Comparison of ENCODE assay signal across 8 cellular contexts in genomic region chr7:131897016-131897789, GRCh38.
DNase-seq lines count a peak whose midpoint lies in the region; ATAC-seq and TF ChIP-seq lines count a peak whose summit lies in the region.

No MANE protein-coding gene starts in this region.

- DNase-seq in NCI-H2081 (lab: John Stamatoyannopoulos, UW) (peak; percentile 11 to 61), NCI-H2081 treated with DMSO at 0.1 percent for 48 hours (lab: John Stamatoyannopoulos, UW) (no peak), SK-N-DZ (ENCODE audit: low spot score) (peak; percentile 89), glomerular visceral epithelial cell (ENCODE audit: extremely low spot score) (peak; percentile 9), type B pancreatic cell (ENCODE audit: extremely low spot score, unreplicated experiment) (peak; percentile 48), Right ventricle myocardium superior (no peak), SKM-1 (lab: John Stamatoyannopoulos, UW; ENCODE audit: unreplicated experiment) (no peak)

- peak overlapping the region; percentile 34 for H3K4me3 Mint-ChIP-seq in type B pancreatic cell

- H3K9me3 Mint-ChIP-seq in type B pancreatic cell, result peaks cover 12% of the 10 kb centered on the region

- H3K27me3 Mint-ChIP-seq in type B pancreatic cell, result peaks cover 52% of the 10 kb centered on the region

- no peak overlapping the region for H3K27ac Mint-ChIP-seq in type B pancreatic cell

- ATAC-seq in Right ventricle myocardium superior (ENCODE audit: poor library complexity) (no peak), GM21515 (IDR thresholded peaks at IDR 0.05; ENCODE audit: unreplicated experiment) (no peak)

- TF ChIP-seq CTCF in type B pancreatic cell (conservative IDR thresholded peaks at IDR 0.05), result no peak

- H3K36me3 Mint-ChIP-seq in type B pancreatic cell, result no peaks in the 10 kb centered on the region

- intact Hi-C loops in Right ventricle myocardium superior (cut with DNase I), result no loop called here

- H3K4me1 Mint-ChIP-seq in type B pancreatic cell (ENCODE audit: unreplicated experiment), result peaks cover 23% of the 10 kb centered on the region

Comparison
In these comparisons a context has a peak if more than half of its experiments do, and no peak if none do; other contexts are left out.
1. DNase-seq: peak in NCI-H2081 (2 of 2), SK-N-DZ (single experiment), glomerular visceral epithelial cell (single experiment) and type B pancreatic cell (single experiment); none in NCI-H2081 treated with DMSO at 0.1 percent for 48 hours (single experiment), Right ventricle myocardium superior (single experiment) and SKM-1 (single experiment).